ENCODE assay signal across 29 cellular contexts in the genomic region with DNA sequence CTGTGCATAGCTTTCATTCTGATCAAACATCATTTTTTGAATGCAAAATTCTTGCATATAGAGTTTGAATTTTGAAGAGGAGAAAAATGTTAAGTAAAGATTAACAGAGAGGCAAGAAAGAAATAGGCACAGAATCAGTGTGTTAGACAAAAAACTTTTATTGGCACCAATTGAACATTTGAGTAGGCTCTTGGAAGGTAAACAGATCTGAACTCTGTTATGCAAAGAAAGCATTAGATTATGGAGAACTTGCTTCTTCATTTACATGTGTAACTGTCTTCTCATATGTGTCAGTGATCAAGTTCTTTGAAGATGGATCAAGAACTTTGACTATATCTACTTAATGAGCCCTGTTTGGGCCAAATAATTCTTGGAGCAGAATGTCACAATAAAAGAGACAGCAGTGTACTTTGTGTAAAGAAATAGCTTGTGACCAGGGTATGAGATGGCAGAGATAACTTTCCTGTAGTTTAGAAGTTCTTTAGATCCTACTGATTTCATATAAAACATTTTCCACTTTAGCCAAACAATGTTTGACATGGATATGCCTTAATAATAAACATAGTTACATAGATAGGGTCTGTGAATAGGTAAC.
"Had no signal": no experiment of that assay in that cellular context is flagged by ENCODE, and none has a peak within 500 bp of the region (broad histone marks: within the 10 kb centered on the region; RNA-seq: fewer than 3 reads in every experiment).

No MANE protein-coding gene starts in this region.

- H3K36me3 ChIP-seq: adrenal gland, Peyer's patch had no signal

- ATAC-seq: activated CD8-positive, alpha-beta T cell treated with anti-CD3 and anti-CD28 coated beads, Interleukin-2, amount 10 ng/mL, durations not matched to agents 7 days and 5 days; activated naive CD4-positive, alpha-beta T cell treated with anti-CD3 and anti-CD28 coated beads, Interleukin-2, amount 50 U/mL, for 72 hours; body of pancreas had no signal

- H3K9ac ChIP-seq: KMS-11 had no signal

- H3K27me3 ChIP-seq: adrenal gland, body of pancreas, Peyer's patch had no signal

- H3K27ac ChIP-seq: adrenal gland, KMS-11, Peyer's patch had no signal

- H3K4me3 ChIP-seq: adrenal gland, body of pancreas, Peyer's patch had no signal

- FAIRE-seq: astrocyte, bronchial epithelial cell had no signal

- H3K9me3 ChIP-seq: adrenal gland, body of pancreas, Peyer's patch had no signal

- H3K4me2 ChIP-seq: KMS-11 had no signal

- H3K4me1 ChIP-seq: adrenal gland, body of pancreas, Peyer's patch had no signal

- DNase-seq: activated CD4-positive, alpha-beta T cell treated with anti-CD3 and anti-CD28 coated beads, Interleukin-2, amount 10 ng/mL, durations not matched to agents 24 days and 14 days; activated CD4-positive, alpha-beta T cell treated with anti-CD3 and anti-CD28 coated beads, Interleukin-2, amount 50 U/mL, for 4 hours; activated CD8-positive, alpha-beta T cell treated with anti-CD3 and anti-CD28 coated beads, Interleukin-2, amount 10 ng/mL, durations not matched to agents 7 days and 5 days; activated gamma-delta T cell treated with Interleukin-2 at 50 U/mL for 16 hours; activated naive CD4-positive, alpha-beta T cell treated with anti-CD3 and anti-CD28 coated beads for 36 hours; activated T-cell treated with anti-CD3 and anti-CD28 coated beads, Interleukin-2, amount 50 U/mL, for 24 hours; adrenal gland; body of pancreas; caudate nucleus; cerebellar nuclear complex; NCI-H1105; NCI-H187 treated with DMSO at 0.1 percent for 48 hours; NCI-H2081; NCI-H2171 treated with DMSO at 0.1 percent for 48 hours; NCI-H2227 treated with DMSO at 0.1 percent for 48 hours; NCI-H446; NCI-H510A treated with DMSO at 0.1 percent for 48 hours; NCI-H526 treated with DMSO at 0.1 percent for 48 hours; Peyer's patch; RPMI8226; SIG-M5; SW 1271; T-helper 1 cell; T-helper 2 cell; T-helper 9 cell had no signal
